Comparison of ENCODE assay signal across 14 cellular contexts in genomic region chr4:76703676-76704075, GRCh38.
DNase-seq lines count a peak whose midpoint lies in the region; ATAC-seq and TF ChIP-seq lines count a peak whose summit lies in the region.
"Had no signal": no experiment of that assay in that cellular context is flagged by ENCODE, and none has a peak within 500 bp of the region (broad histone marks: within the 10 kb centered on the region; RNA-seq: fewer than 3 reads in every experiment).

No MANE protein-coding gene starts in this region.

- TF ChIP-seq POLR2A in upper lobe of left lung (IDR thresholded peaks at IDR 0.05), result no peak
- no peak for TF ChIP-seq POLR2A in thyroid gland (IDR thresholded peaks at IDR 0.05)

- no peak overlapping the region for H3K9ac ChIP-seq in mesendoderm (ENCODE audit: low read length)

- TF ChIP-seq EP300 in upper lobe of left lung (IDR thresholded peaks at IDR 0.05), result no peak

- H3K36me3 ChIP-seq in mesendoderm (ENCODE audit: control insufficient read depth, insufficient read depth, low read length), result no peaks in the 10 kb centered on the region
- H3K36me3 ChIP-seq in upper lobe of left lung, result no peaks in the 10 kb centered on the region
- H3K36me3 ChIP-seq in thyroid gland, result no peaks in the 10 kb centered on the region
- H3K36me3 ChIP-seq: gastrocnemius medialis had no signal

- DNase-seq in DMS 273 (lab: John Stamatoyannopoulos, UW; ENCODE audit: unreplicated experiment) (peak; percentile 19), DMS 273 treated with DMSO at 0.1 percent for 48 hours (lab: John Stamatoyannopoulos, UW) (no peak), choroid plexus epithelial cell (ENCODE audit: low read depth) (peak; percentile 16), mesendoderm (no peak), upper lobe of left lung (no peak), cortex of kidney (lab: John Stamatoyannopoulos, UW) (no peak), thyroid gland (no peak)
- DNase-seq: 8988T; activated T-cell treated with anti-CD3 and anti-CD28 coated beads, Interleukin-2, amount 50 U/mL, for 4 hours; DMS79; gastrocnemius medialis; NCI-H1694 had no signal

- H4K5ac ChIP-seq in mesendoderm (ENCODE audit: low read length), result no peak overlapping the region

- peak overlapping the region; percentile 41 for H3K27ac ChIP-seq in mesendoderm (ENCODE audit: low read depth, low read length)
- H3K27ac ChIP-seq in upper lobe of left lung, result peak overlapping the region; percentile 67 to 74 (median 72)
- H3K27ac ChIP-seq in thyroid gland, result no peak overlapping the region
- H3K27ac ChIP-seq: gastrocnemius medialis had no signal

- peaks cover 20% of the 10 kb centered on the region for H3K79me2 ChIP-seq in mesendoderm (ENCODE audit: control insufficient read depth, insufficient read depth, low read length)

- no peak for TF ChIP-seq CTCF in choroid plexus epithelial cell (conservative IDR thresholded peaks at IDR 0.05; ENCODE audit: low read depth, low read length)
- no peak for TF ChIP-seq CTCF in upper lobe of left lung (IDR thresholded peaks at IDR 0.05)
- TF ChIP-seq CTCF in thyroid gland (IDR thresholded peaks at IDR 0.05), result no peak

- H3K4me3 ChIP-seq in choroid plexus epithelial cell (ENCODE audit: low read depth, low read length) (no peak overlapping the region), mesendoderm (ENCODE audit: low read length) (no peak overlapping the region), upper lobe of left lung (no peak overlapping the region), thyroid gland (replicated peaks in 1 of 3) (no peak overlapping the region)
- H3K4me3 ChIP-seq: gastrocnemius medialis, lung had no signal

- H3K4me2 ChIP-seq in mesendoderm (ENCODE audit: low read length), result no peak overlapping the region

- ATAC-seq in upper lobe of left lung (ENCODE audit: low FRiP score in 2 of 2), result no peak
- no peak for ATAC-seq in GM21528 (IDR thresholded peaks at IDR 0.05; ENCODE audit: low FRiP score, unreplicated experiment)
- ATAC-seq: activated T-cell treated with anti-CD3 and anti-CD28 coated beads, Interleukin-2, amount 50 U/mL, for 4 hours; gastrocnemius medialis had no signal

- peaks cover 13% of the 10 kb centered on the region for H3K4me1 ChIP-seq in mesendoderm (ENCODE audit: control insufficient read depth, low read depth, low read length)
- H3K4me1 ChIP-seq in upper lobe of left lung, result peaks cover 19 to 32% (median 25%) of the 10 kb centered on the region in 4 donors
- H3K4me1 ChIP-seq in thyroid gland, result peaks cover 0 to 11% of the 10 kb centered on the region in 2 donors
- H3K4me1 ChIP-seq: gastrocnemius medialis had no signal

- no CpG with 5 or more reads among the region's 3 CpGs for WGBS in mesendoderm (ENCODE audit: extremely low coverage, insufficient coverage, low lambda C conversion rate)
- WGBS in upper lobe of left lung, 2 donors, result 64 to 69% methylated on average over 3 of the region's 3 CpGs
- 80 to 82% methylated on average over 3 of the region's 3 CpGs for WGBS in thyroid gland, 2 donors

- H3K27me3 ChIP-seq in mesendoderm (ENCODE audit: insufficient read depth, low read length, poor library complexity), result no peaks in the 10 kb centered on the region
- H3K27me3 ChIP-seq in upper lobe of left lung, result no peaks in the 10 kb centered on the region
- H3K27me3 ChIP-seq in thyroid gland, result no peaks in the 10 kb centered on the region

- H2BK5ac ChIP-seq in mesendoderm (ENCODE audit: low read length), result no peak overlapping the region

- H3K23ac ChIP-seq in mesendoderm (ENCODE audit: low read length), result no peak overlapping the region

- H2AK5ac ChIP-seq in mesendoderm (ENCODE audit: low read length), result no peak overlapping the region

- H4K8ac ChIP-seq in mesendoderm (ENCODE audit: low read depth, low read length), result no peak overlapping the region

- H3K56ac ChIP-seq in mesendoderm (ENCODE audit: low read length), result no peak overlapping the region

- no peaks in the 10 kb centered on the region for H3K9me3 ChIP-seq in upper lobe of left lung
- H3K9me3 ChIP-seq in thyroid gland, result no peaks in the 10 kb centered on the region
- H3K9me3 ChIP-seq: gastrocnemius medialis had no signal

- intact Hi-C loops in thyroid gland (cut with DNase I), result no loop called here

- H3K18ac ChIP-seq in mesendoderm (ENCODE audit: low read length), result no peak overlapping the region

- H2BK120ac ChIP-seq in mesendoderm (ENCODE audit: low read depth, low read length), result no peak overlapping the region

- no peak overlapping the region for H2BK15ac ChIP-seq in mesendoderm (replicated peaks; ENCODE audit: low read depth)

- H3K79me1 ChIP-seq in mesendoderm (ENCODE audit: low read length), result peaks cover 15% of the 10 kb centered on the region

- H3K4ac ChIP-seq in mesendoderm (ENCODE audit: low read depth, low read length), result no peak overlapping the region

Comparison
In these comparisons a context has a peak if more than half of its experiments do, and no peak if none do; other contexts are left out.
1. DNase-seq: peak in DMS 273 (single experiment) and choroid plexus epithelial cell (single experiment); none in DMS 273 treated with DMSO at 0.1 percent for 48 hours (single experiment), mesendoderm (single experiment), upper lobe of left lung (0 of 2), cortex of kidney (single experiment) and thyroid gland (0 of 2).
2. H3K27ac ChIP-seq: peak in mesendoderm (single experiment) and upper lobe of left lung (4 of 4); none in thyroid gland (0 of 3).